ENCODE assay signal across 12 cellular contexts in genomic region chr17:17493249-17493985, GRCh38. TPM values are rescaled to one million over a fixed set of nuclear protein-coding genes. Genes with fewer than 3 reads are reported as not detected.
DNase-seq lines count a peak whose midpoint lies in the region; ATAC-seq and TF ChIP-seq lines count a peak whose summit lies in the region.
"Had no signal": no experiment of that assay in that cellular context is flagged by ENCODE, and none has a peak within 500 bp of the region (broad histone marks: within the 10 kb centered on the region; RNA-seq: fewer than 3 reads in every experiment).

No MANE protein-coding gene starts in this region.

- intact Hi-C loops in left ventricle myocardium superior (cut with micrococcal nuclease): no loop called here

- no peak for TF ChIP-seq CTCF in WERI-Rb-1 (IDR thresholded peaks at IDR 0.05; ENCODE audit: low read depth, low read length)

- H3K4me3 ChIP-seq in H7 (ENCODE audit: insufficient read depth, low read depth, low read length) (no peak overlapping the region), WERI-Rb-1 (ENCODE audit: low read depth, low read length) (no peak overlapping the region)

- H3K36me3 ChIP-seq in H7 (replicated peaks; ENCODE audit: control insufficient read depth, insufficient read depth, low read length) (no peaks in the 10 kb centered on the region; the same call in 1 of the 2 replicates), WERI-Rb-1 (peaks cover 20% of the 10 kb centered on the region)
- H3K36me3 ChIP-seq: brain microvascular endothelial cell had no signal

- DNase-seq in H7 (peak; percentile 71), WERI-Rb-1 (peak; percentile 75), left ventricle myocardium superior (peak; percentile 70), renal cortical epithelial cell (ENCODE audit: low read depth) (peak; percentile 64), cerebellar cortex (ENCODE audit: low spot score) (no peak)
- DNase-seq: brain microvascular endothelial cell; Calu3; naive thymus-derived CD4-positive, alpha-beta T cell; NCI-H146 had no signal

- no peak for ATAC-seq in left ventricle myocardium superior
- ATAC-seq in GM21526 (IDR thresholded peaks at IDR 0.05; ENCODE audit: low FRiP score, unreplicated experiment): no peak
- no peak for ATAC-seq in HG03108 (IDR thresholded peaks at IDR 0.05; ENCODE audit: unreplicated experiment)
- no peak for ATAC-seq in HG02571 (IDR thresholded peaks at IDR 0.05; ENCODE audit: unreplicated experiment)
- ATAC-seq: naive thymus-derived CD4-positive, alpha-beta T cell had no signal

- H3K9me3 ChIP-seq in WERI-Rb-1 (ENCODE audit: severe bottlenecking): no peaks in the 10 kb centered on the region

- H3K27me3 ChIP-seq in H7 (ENCODE audit: control insufficient read depth, insufficient read depth, low read length) (peaks cover 18% of the 10 kb centered on the region), WERI-Rb-1 (ENCODE audit: insufficient read depth, low read depth, severe bottlenecking) (no peaks in the 10 kb centered on the region)
- H3K27me3 ChIP-seq: brain microvascular endothelial cell had no signal

- peak overlapping the region; percentile 62 for H3K27ac ChIP-seq in WERI-Rb-1
- H3K27ac ChIP-seq: brain microvascular endothelial cell had no signal

RNA-seq across cellular contexts. Expression of gene RASD1, which starts 2.8 kb away (rescaled TPM):
- total RNA-seq in H7 (2014; rRNA removed; shearing (Covaris generic)): 5.3 and 5.6 TPM in 2 replicates
- total RNA-seq in left ventricle myocardium superior (50.8 TPM), renal cortical epithelial cell (16.1 and 154 TPM in 2 replicates)
- total RNA-seq: Calu3 had no signal

RNA-seq across cellular contexts. Expression of gene MED9, which starts 16.6 kb away (rescaled TPM):
- 28.9 and 31.3 TPM in 2 replicates for total RNA-seq in H7 (2014; rRNA removed; shearing (Covaris generic))
- 42.0 TPM for total RNA-seq in left ventricle myocardium superior
- total RNA-seq in renal cortical epithelial cell: 10.6 and 22.5 TPM in 2 replicates
